ENCODE assay signal across 9 cellular contexts in the genomic region with DNA sequence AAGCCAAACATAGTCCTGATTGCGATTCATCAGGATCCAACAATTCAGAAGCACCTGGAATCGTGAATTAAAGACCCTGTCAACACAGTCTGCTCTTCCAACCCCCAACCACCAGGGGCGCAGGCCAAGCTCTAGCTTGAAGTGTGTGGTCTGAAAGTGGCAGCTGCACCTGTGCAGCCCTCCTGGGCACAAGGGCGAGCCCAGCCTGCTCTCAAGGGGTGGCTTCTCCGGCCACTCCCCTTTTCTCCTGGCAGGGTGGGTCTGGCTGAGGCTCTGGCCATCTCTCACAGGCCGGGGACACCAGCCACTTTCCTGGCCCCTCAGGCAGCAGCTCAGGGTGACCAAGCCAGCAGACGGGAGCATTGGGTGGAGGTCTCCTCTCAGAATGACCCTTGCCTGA.
DNase-seq lines count a peak whose midpoint lies in the region; ATAC-seq, FAIRE-seq and TF ChIP-seq lines count a peak whose summit lies in the region.
"Had no signal": no experiment of that assay in that cellular context is flagged by ENCODE, and none has a peak within 500 bp of the region (broad histone marks: within the 10 kb centered on the region; RNA-seq: fewer than 3 reads in every experiment).

No MANE protein-coding gene starts in this region.

- H2BK5ac ChIP-seq in IMR-90 (ENCODE audit: low read depth, low read length, poor library complexity, severe bottlenecking), result no peak overlapping the region

- peaks cover 45 to 91% of the 10 kb centered on the region in 2 experiments for H3K79me1 ChIP-seq in IMR-90 (ENCODE audit: low read depth in 1 of 2, low read length in 2 of 2)

- peaks cover 20% of the 10 kb centered on the region for H3K9me1 ChIP-seq in IMR-90 (ENCODE audit: insufficient read depth, low read length)

- no peak for TF ChIP-seq RAD21 in IMR-90 (IDR thresholded peaks at IDR 0.05; ENCODE audit: low read length)

- no peak for FAIRE-seq in bronchial epithelial cell (lab: Jason Lieb, UNC)
- FAIRE-seq in H54 (lab: Jason Lieb, UNC), result no peak

- no peak overlapping the region for H2BK120ac ChIP-seq in IMR-90 (ENCODE audit: low read depth, low read length)

- H4K91ac ChIP-seq in IMR-90 (ENCODE audit: insufficient read depth, low read depth, low read length), result no peak overlapping the region

- peak overlapping the region; percentile 57 for H2AK9ac ChIP-seq in IMR-90 (replicated peaks; ENCODE audit: low read depth, low read length, poor library complexity)

- no peak overlapping the region for H3K23ac ChIP-seq in IMR-90 (ENCODE audit: low read depth, low read length)

- no peak overlapping the region for H3K9ac ChIP-seq in IMR-90 (ENCODE audit: low read depth, low read length)
- H3K9ac ChIP-seq in neural progenitor cell, result no peak overlapping the region

- H2BK15ac ChIP-seq in IMR-90 (ENCODE audit: low read depth, low read length), result no peak overlapping the region

- H3K4me3 Mint-ChIP-seq in neural progenitor cell, result no peak overlapping the region
- no peak overlapping the region for H3K4me3 Mint-ChIP-seq in CD4-positive, alpha-beta T cell

- no peaks in the 10 kb centered on the region for H3K4me1 ChIP-seq in DOHH2 (ENCODE audit: control insufficient read depth, low read length)
- no peaks in the 10 kb centered on the region for H3K4me1 ChIP-seq in IMR-90 (ENCODE audit: control insufficient read depth, insufficient read depth, low read length)
- no peaks in the 10 kb centered on the region for H3K4me1 ChIP-seq in neural progenitor cell

- H3K9me2 ChIP-seq in DOHH2 (replicated peaks; ENCODE audit: control insufficient read depth, low read length), result no peaks in the 10 kb centered on the region

- H2AFZ ChIP-seq in IMR-90 (replicated peaks; ENCODE audit: low read length, poor library complexity) (no peak overlapping the region), neural progenitor cell (replicated peaks) (no peak overlapping the region)

- peaks cover 37% of the 10 kb centered on the region for H3K36me3 ChIP-seq in DOHH2 (ENCODE audit: control insufficient read depth, low read length)
- H3K36me3 ChIP-seq in IMR-90 (ENCODE audit: control insufficient read depth, insufficient read depth, low read length), result peaks cover 74% of the 10 kb centered on the region
- peaks cover 6% of the 10 kb centered on the region for H3K36me3 ChIP-seq in bronchial epithelial cell (ENCODE audit: control insufficient read depth, insufficient read depth, low read length)
- H3K36me3 ChIP-seq in neural progenitor cell, result peaks cover 6% of the 10 kb centered on the region

- H3K79me2 ChIP-seq in DOHH2 (ENCODE audit: control insufficient read depth, low read length) (no peaks in the 10 kb centered on the region), neural progenitor cell (ENCODE audit: low read depth) (no peaks in the 10 kb centered on the region)

- POLR2A ChIA-PET in IMR-90 (lab: Charles Lee; ENCODE audit: unreplicated experiment), result no interaction called here
- POLR2A ChIA-PET in CD4-positive, alpha-beta T cell (lab: Charles Lee), result interaction anchor here (1.4 kb wide), 1 partner anchor 16 kb away, joined by 3 read pairs; no protein-coding TSS in a partner anchor

- H2BK20ac ChIP-seq in IMR-90 (ENCODE audit: low read depth, low read length), result no peak overlapping the region

- DNase-seq in IMR-90, result no peak
- DNase-seq in bronchial epithelial cell (ENCODE audit: low read depth), result no peak
- peak; percentile 63 for DNase-seq in neural progenitor cell (ENCODE audit: low spot score)
- no peak for DNase-seq in substantia nigra (lab: John Stamatoyannopoulos, UW)
- DNase-seq in G401 (ENCODE audit: low spot score), result no peak
- no peak for DNase-seq in CD4-positive, alpha-beta T cell
- DNase-seq in H54 (ENCODE audit: insufficient read length, low spot score), result no peak
- DNase-seq: cortex of kidney had no signal

- CTCF ChIA-PET in IMR-90 (lab: Yijun Ruan, JAX), result interaction anchor here (1.0 kb wide), 1 partner anchor 12 kb away, joined by 3 read pairs; no protein-coding TSS in a partner anchor
- CTCF ChIA-PET in CD4-positive, alpha-beta T cell (lab: Charles Lee), result interaction anchor here (1.0 kb wide), 1 partner anchor 9 kb away, joined by 3 read pairs; no protein-coding TSS in a partner anchor

- no peaks in the 10 kb centered on the region for H3K9me3 Mint-ChIP-seq in neural progenitor cell
- no peaks in the 10 kb centered on the region for H3K9me3 Mint-ChIP-seq in CD4-positive, alpha-beta T cell

- H3K27ac Mint-ChIP-seq in neural progenitor cell, result no peak overlapping the region
- H3K27ac Mint-ChIP-seq in CD4-positive, alpha-beta T cell, result no peak overlapping the region

- peaks cover 20% of the 10 kb centered on the region for H3K36me3 Mint-ChIP-seq in neural progenitor cell
- peaks cover 73% of the 10 kb centered on the region for H3K36me3 Mint-ChIP-seq in CD4-positive, alpha-beta T cell (ENCODE audit: low read depth)

- H2AK5ac ChIP-seq in IMR-90 (ENCODE audit: low read depth, low read length), result no peak overlapping the region

- BruUV-seq in IMR-90 (replicated peaks; lab: Mats Ljungman, UMichigan), result no TSS peak

- no peak overlapping the region for H3K14ac ChIP-seq in IMR-90 (replicated peaks; ENCODE audit: low read depth, low read length)

- no peak overlapping the region for H4K5ac ChIP-seq in IMR-90 (ENCODE audit: low read depth, low read length)

- peak; percentile 27 for TF ChIP-seq CTCF in DOHH2 (IDR thresholded peaks at IDR 0.05; ENCODE audit: low read depth, low read length, poor library complexity, severe bottlenecking)
- TF ChIP-seq CTCF in IMR-90 (conservative IDR thresholded peaks at IDR 0.05; ENCODE audit: low read depth, low read length), result peak; percentile 22; the same call in 1 of the 2 replicates
- peak; percentile 58 for TF ChIP-seq CTCF in bronchial epithelial cell (IDR thresholded peaks at IDR 0.05; ENCODE audit: insufficient read depth, low read length, severe bottlenecking)
- TF ChIP-seq CTCF in neural progenitor cell (IDR thresholded peaks at IDR 0.05), result peak; percentile 68
- no peak for TF ChIP-seq CTCF in CD4-positive, alpha-beta T cell (IDR thresholded peaks at IDR 0.05)

- TF ChIP-seq POLR2A in IMR-90 (IDR thresholded peaks at IDR 0.05; ENCODE audit: low read depth, low read length) (no peak), H54 (IDR thresholded peaks at IDR 0.05; ENCODE audit: low read depth, low read length) (no peak)

- H4K20me1 ChIP-seq in DOHH2 (ENCODE audit: control insufficient read depth, insufficient read depth, low read depth, low read length) (no peaks in the 10 kb centered on the region), IMR-90 (ENCODE audit: insufficient read depth, low read length) (peaks cover 61% of the 10 kb centered on the region), neural progenitor cell (ENCODE audit: low read depth) (peaks cover 13% of the 10 kb centered on the region)

- dilution Hi-C loops in IMR-90 (cut with HindIII; ENCODE audit: low sequenced_read_pairs, unreplicated experiment), result no loop called here

- in situ Hi-C loops in IMR-90 (cut with MboI; ENCODE audit: low sequenced_read_pairs) (no loop called here), G401 (cut with HindIII; ENCODE audit: low sequenced_read_pairs) (no loop called here)

- no peaks in the 10 kb centered on the region for H3K4me1 Mint-ChIP-seq in neural progenitor cell
- peaks cover 21% of the 10 kb centered on the region for H3K4me1 Mint-ChIP-seq in CD4-positive, alpha-beta T cell (ENCODE audit: low read depth)

- intact Hi-C loops in IMR-90 (cut with micrococcal nuclease), result no loop called here
- intact Hi-C loops in CD4-positive, alpha-beta T cell (cut with DNase I, micrococcal nuclease), result no loop called here

- peaks cover 2% of the 10 kb centered on the region for H3K27me3 Mint-ChIP-seq in neural progenitor cell (ENCODE audit: insufficient read depth, low read depth)
- H3K27me3 Mint-ChIP-seq in CD4-positive, alpha-beta T cell, result no peaks in the 10 kb centered on the region

- no peak overlapping the region for H3K56ac ChIP-seq in IMR-90 (ENCODE audit: extremely low read depth, insufficient read depth, low read length)

- H3K4me2 ChIP-seq in DOHH2 (ENCODE audit: low read length), result no peak overlapping the region
- H3K4me2 ChIP-seq in IMR-90 (ENCODE audit: low read depth, low read length), result no peak overlapping the region
- no peak overlapping the region for H3K4me2 ChIP-seq in neural progenitor cell

- WGBS in IMR-90 (ENCODE audit: extremely low coverage in 2 of 2, insufficient read length in 1 of 2), 2 experiments, result 93% methylated on average over 2 of the region's 7 CpGs; no CpG with 5 or more reads in 1 of the 2 experiments

- H3K9me3 ChIP-seq in DOHH2 (ENCODE audit: control insufficient read depth, insufficient read depth, low read length) (no peaks in the 10 kb centered on the region), IMR-90 (ENCODE audit: control insufficient read depth, insufficient read depth, low read length) (no peaks in the 10 kb centered on the region), neural progenitor cell (ENCODE audit: low read depth) (no peaks in the 10 kb centered on the region)
- H3K9me3 ChIP-seq in CD4-positive, alpha-beta T cell (ENCODE audit: control insufficient read depth, low read length), result no peaks in the 10 kb centered on the region

- ATAC-seq in IMR-90 (ENCODE audit: low read depth), result 0 out of 2 replicates have a peak, but pooled peaks have one; percentile 37
- no peak for ATAC-seq in CD4-positive, alpha-beta T cell (ENCODE audit: poor library complexity)

- no peak overlapping the region for H3K4me3 ChIP-seq in DOHH2 (ENCODE audit: low read length)
- H3K4me3 ChIP-seq in IMR-90 (ENCODE audit: insufficient read depth, low read depth, low read length), result no peak overlapping the region
- no peak overlapping the region for H3K4me3 ChIP-seq in bronchial epithelial cell (ENCODE audit: low read depth, low read length)
- H3K4me3 ChIP-seq in neural progenitor cell, result no peak overlapping the region

- H4K8ac ChIP-seq in IMR-90 (ENCODE audit: low read depth in 2 of 2, low read length in 2 of 2), result no peak overlapping the region

- H3K27me3 ChIP-seq in DOHH2 (ENCODE audit: control insufficient read depth, low read length) (no peaks in the 10 kb centered on the region), IMR-90 (ENCODE audit: control insufficient read depth, insufficient read depth, low read length) (no peaks in the 10 kb centered on the region), bronchial epithelial cell (ENCODE audit: control insufficient read depth, insufficient read depth, low read length) (no peaks in the 10 kb centered on the region), neural progenitor cell (no peaks in the 10 kb centered on the region)
- no peaks in the 10 kb centered on the region for H3K27me3 ChIP-seq in CD4-positive, alpha-beta T cell (ENCODE audit: control insufficient read depth, insufficient read depth, low read length)

- no peak overlapping the region for H3K4ac ChIP-seq in IMR-90 (ENCODE audit: low read depth, low read length)

- H3K27ac ChIP-seq in DOHH2 (ENCODE audit: low read depth, low read length), result no peak overlapping the region
- no peak overlapping the region for H3K27ac ChIP-seq in IMR-90 (ENCODE audit: insufficient read depth, low read length)
- H3K27ac ChIP-seq in neural progenitor cell, result no peak overlapping the region
- H3K27ac ChIP-seq in substantia nigra (ENCODE audit: low read depth, low read length, poor library complexity, severe bottlenecking), result no peak overlapping the region
- no peak overlapping the region for H3K27ac ChIP-seq in CD4-positive, alpha-beta T cell (ENCODE audit: low read depth, low read length)

- H3F3A ChIP-seq in DOHH2 (ENCODE audit: control insufficient read depth, insufficient read depth), result no peaks in the 10 kb centered on the region
- H3F3A ChIP-seq in neural progenitor cell (ENCODE audit: low read depth), result no peaks in the 10 kb centered on the region

- H3K18ac ChIP-seq in IMR-90 (ENCODE audit: low read depth, low read length), result no peak overlapping the region
